8 cellular contexts compared by ENCODE assay signal in the genomic region with DNA sequence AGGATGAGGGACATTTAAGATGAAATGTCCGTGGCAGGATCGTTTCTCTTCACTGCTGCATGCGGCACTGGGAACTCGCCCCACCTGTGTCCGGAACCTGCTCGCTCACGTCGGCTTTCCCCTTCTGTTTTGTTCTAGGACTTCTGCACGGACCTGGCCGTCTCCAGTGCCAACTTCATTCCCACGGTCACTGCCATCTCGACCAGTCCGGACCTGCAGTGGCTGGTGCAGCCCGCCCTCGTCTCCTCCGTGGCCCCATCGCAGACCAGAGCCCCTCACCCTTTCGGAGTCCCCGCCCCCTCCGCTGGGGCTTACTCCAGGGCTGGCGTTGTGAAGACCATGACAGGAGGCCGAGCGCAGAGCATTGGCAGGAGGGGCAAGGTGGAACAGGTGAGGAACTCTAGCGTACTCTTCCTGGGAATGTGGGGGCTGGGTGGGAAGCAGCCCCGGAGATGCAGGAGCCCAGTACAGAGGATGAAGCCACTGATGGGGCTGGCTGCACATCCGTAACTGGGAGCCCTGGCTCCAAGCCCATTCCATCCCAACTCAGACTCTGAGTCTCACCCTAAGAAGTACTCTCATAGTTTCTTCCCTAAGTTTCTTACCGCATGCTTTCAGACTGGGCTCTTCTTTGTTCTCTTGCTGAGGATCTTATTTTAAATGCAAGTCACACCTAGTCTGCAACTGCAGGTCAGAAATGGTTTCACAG. TPM values are rescaled to one million over a fixed set of nuclear protein-coding genes. Genes with fewer than 3 reads are reported as not detected.
A peak's percentile ranks its signal among the peaks of the same experiment; 100 is the strongest.
DNase-seq lines count a peak whose midpoint lies in the region; ATAC-seq and TF ChIP-seq lines count a peak whose summit lies in the region.

No MANE protein-coding gene starts in this region.

- no peak for TF ChIP-seq CTCF in spleen (IDR thresholded peaks at IDR 0.05 in 8 of 11, conservative IDR thresholded peaks at IDR 0.05 in 3 of 11)

- peak overlapping the region; percentile 95 for H3K27ac ChIP-seq in angular gyrus (ENCODE audit: low read depth, low read length)
- no peak overlapping the region for H3K27ac ChIP-seq in iPS-20b (ENCODE audit: low read length)
- H3K27ac ChIP-seq in spleen = peak overlapping the region in 7 of 8 donors; percentile 94 to 99 (median 96)

- H3K4me3 ChIP-seq in iPS-20b (ENCODE audit: low read length) (peak overlapping the region; percentile 81), spleen (peak overlapping the region; percentile 54 to 81 (median 64))

- WGBS in spleen, 5 donors = 22 to 29% (median 26%) methylated on average over 27 of the region's 27 CpGs

- TF ChIP-seq POLR2A in spleen (IDR thresholded peaks at IDR 0.05) = peak in 1 of 3 donors; percentile 10

- H3K4me1 ChIP-seq in iPS-20b (ENCODE audit: insufficient read depth, low read length) (peaks cover 16% of the 10 kb centered on the region), spleen (peaks cover 24 to 87% (median 54%) of the 10 kb centered on the region in 6 donors)

- intact Hi-C loops in spleen (cut with DNase I; ENCODE audit: low total_unique reads) = no loop called here

- H3K9ac ChIP-seq in iPS-20b (ENCODE audit: low read depth, low read length) = peak overlapping the region; percentile 89; the same call in 1 of the 2 replicates

- H3K9me3 ChIP-seq in iPS-20b (ENCODE audit: insufficient read depth, low read depth, low read length) = no peaks in the 10 kb centered on the region
- H3K9me3 ChIP-seq in spleen = no peaks in the 10 kb centered on the region

- peaks cover 23% of the 10 kb centered on the region for H3K36me3 ChIP-seq in iPS-20b (ENCODE audit: insufficient read depth, low read depth, low read length)
- H3K36me3 ChIP-seq in spleen = peaks cover 0 to 27% (median 10%) of the 10 kb centered on the region in 6 donors

- H3K27me3 ChIP-seq in iPS-20b (ENCODE audit: insufficient read depth, low read length) = peaks cover 58% of the 10 kb centered on the region
- peaks cover 0 to 41% (median 8%) of the 10 kb centered on the region in 7 donors for H3K27me3 ChIP-seq in spleen (replicated peaks in 1 of 7)

- DNase-seq in NCI-H1105 (lab: John Stamatoyannopoulos, UW) (peak; percentile 4), NCI-H1105 treated with DMSO at 0.1 percent for 48 hours (lab: John Stamatoyannopoulos, UW) (no peak), spleen (peak; percentile 85), NCI-H2029 treated with DMSO at 0.1 percent for 48 hours (lab: John Stamatoyannopoulos, UW) (no peak)
- DNase-seq in stimulated activated CD4-positive, alpha-beta T cell treated with anti-CD3 and anti-CD28 coated beads, Interleukin-4, amount 100 ng/mL, for 24 hours = no peak

- ATAC-seq in HG02885 (IDR thresholded peaks at IDR 0.05; ENCODE audit: poor library complexity, unreplicated experiment) = no peak

RNA-seq across cellular contexts. Expression of gene FOS, which starts 1.3 kb away (rescaled TPM):
- 100 to 1,000 TPM in 5 of 7 donors, 10 to 100 TPM in 2; 46.0 to 414 (median 192) TPM for total RNA-seq in spleen
- polyA plus RNA-seq in spleen = 10 to 100 TPM; 18.8 to 32.9 (median 20.2) TPM

Comparison
In these comparisons a context has a peak if more than half of its experiments do, and no peak if none do; other contexts are left out.
1. DNase-seq: peak in NCI-H1105 (single experiment) and spleen (single experiment); none in NCI-H1105 treated with DMSO at 0.1 percent for 48 hours (single experiment), stimulated activated CD4-positive, alpha-beta T cell treated with anti-CD3 and anti-CD28 coated beads, Interleukin-4, amount 100 ng/mL, for 24 hours (single experiment) and NCI-H2029 treated with DMSO at 0.1 percent for 48 hours (single experiment).